Comparison of ENCODE assay signal across 29 cellular contexts in genomic region chr7:92391071-92391470, GRCh38.
"Had no signal": no experiment of that assay in that cellular context is flagged by ENCODE, and none has a peak within 500 bp of the region (broad histone marks: within the 10 kb centered on the region; RNA-seq: fewer than 3 reads in every experiment).

No MANE protein-coding gene starts in this region.

- H3K4me1 ChIP-seq: left lung, lower lobe of right lung, pancreas, prostate gland, sigmoid colon, spleen, transverse colon, upper lobe of left lung had no signal

- H3K4me3 ChIP-seq: left lung, lower lobe of right lung, mucosa of descending colon, pancreas, prostate gland, sigmoid colon, spleen, transverse colon, upper lobe of left lung had no signal

- H3K9me3 ChIP-seq: left lung, lower lobe of right lung, mucosa of descending colon, pancreas, prostate gland, sigmoid colon, spleen, transverse colon, upper lobe of left lung had no signal

- H3K4me3 Mint-ChIP-seq: naive thymus-derived CD4-positive, alpha-beta T cell; natural killer cell treated with Interleukin-12 subunit alpha and Interleukin-12 subunit beta and Interleukin-15 and Interleukin-18, amount 100 ng/mL, for 72 hours; neural crest cell; stimulated activated memory B cell treated with anti-CD40 and anti-IgM and Interleukin-4, amounts not matched to agents 10 μg/mL and 1 μg/mL and 100 μg/mL, for 72 hours; stimulated activated naive CD8-positive, alpha-beta T cell treated with anti-CD3 and anti-CD28 coated beads, Interleukin-15, amount 100 ng/mL, for 72 hours had no signal

- H3K27me3 Mint-ChIP-seq: naive thymus-derived CD4-positive, alpha-beta T cell; natural killer cell treated with Interleukin-12 subunit alpha and Interleukin-12 subunit beta and Interleukin-15 and Interleukin-18, amount 100 ng/mL, for 72 hours; stimulated activated memory B cell treated with anti-CD40 and anti-IgM and Interleukin-4, amounts not matched to agents 10 μg/mL and 1 μg/mL and 100 μg/mL, for 72 hours; stimulated activated naive CD8-positive, alpha-beta T cell treated with anti-CD3 and anti-CD28 coated beads, Interleukin-15, amount 100 ng/mL, for 72 hours had no signal

- H3K27me3 ChIP-seq: left lung, pancreas, sigmoid colon, spleen, transverse colon, upper lobe of left lung had no signal

- H3K9me3 Mint-ChIP-seq: naive thymus-derived CD4-positive, alpha-beta T cell; natural killer cell treated with Interleukin-12 subunit alpha and Interleukin-12 subunit beta and Interleukin-15 and Interleukin-18, amount 100 ng/mL, for 72 hours; neural crest cell; stimulated activated memory B cell treated with anti-CD40 and anti-IgM and Interleukin-4, amounts not matched to agents 10 μg/mL and 1 μg/mL and 100 μg/mL, for 72 hours; stimulated activated naive CD8-positive, alpha-beta T cell treated with anti-CD3 and anti-CD28 coated beads, Interleukin-15, amount 100 ng/mL, for 72 hours had no signal

- H3K27ac ChIP-seq: left lung, lower lobe of right lung, pancreas, prostate gland, sigmoid colon, spleen, transverse colon, upper lobe of left lung had no signal

- DNase-seq: head of caudate nucleus; hippocampal formation; kidney; left colon; left lung; lower lobe of right lung; mammary epithelial cell; mesenchymal stem cell; midbrain; mucosa of descending colon; naive thymus-derived CD4-positive, alpha-beta T cell; nucleus accumbens; pancreas; posterior cingulate gyrus; retina; right cardiac atrium; sigmoid colon; small intestine; spleen; stimulated activated CD4-positive, alpha-beta T cell treated with anti-CD3 and anti-CD28 coated beads, Interleukin-4, amount 100 ng/mL, for 24 hours; stimulated activated naive CD4-positive, alpha-beta T cell treated with Interleukin-2 at 50 U/mL for 16 hours; stimulated activated naive CD8-positive, alpha-beta T cell treated with anti-CD3 and anti-CD28 coated beads, Interleukin-15, amount 100 ng/mL, for 72 hours; substantia nigra; transverse colon; upper lobe of left lung had no signal

- ATAC-seq: left colon; left lung; lower lobe of right lung; mucosa of descending colon; naive thymus-derived CD4-positive, alpha-beta T cell; natural killer cell treated with Interleukin-12 subunit alpha and Interleukin-12 subunit beta and Interleukin-15 and Interleukin-18, amount 100 ng/mL, for 72 hours; pancreas; right cardiac atrium; stimulated activated memory B cell treated with anti-CD40 and anti-IgM and Interleukin-4, amounts not matched to agents 10 μg/mL and 1 μg/mL and 100 μg/mL, for 72 hours; stimulated activated naive CD8-positive, alpha-beta T cell treated with anti-CD3 and anti-CD28 coated beads, Interleukin-15, amount 100 ng/mL, for 72 hours had no signal

- H3K4me1 Mint-ChIP-seq: naive thymus-derived CD4-positive, alpha-beta T cell; neural crest cell; stimulated activated memory B cell treated with anti-CD40 and anti-IgM and Interleukin-4, amounts not matched to agents 10 μg/mL and 1 μg/mL and 100 μg/mL, for 72 hours; stimulated activated naive CD8-positive, alpha-beta T cell treated with anti-CD3 and anti-CD28 coated beads, Interleukin-15, amount 100 ng/mL, for 72 hours had no signal

- H3K36me3 ChIP-seq: prostate gland had no signal

- H3K27ac Mint-ChIP-seq: natural killer cell treated with Interleukin-12 subunit alpha and Interleukin-12 subunit beta and Interleukin-15 and Interleukin-18, amount 100 ng/mL, for 72 hours; stimulated activated memory B cell treated with anti-CD40 and anti-IgM and Interleukin-4, amounts not matched to agents 10 μg/mL and 1 μg/mL and 100 μg/mL, for 72 hours had no signal
